7 cellular contexts compared by ENCODE assay signal in the genomic region with DNA sequence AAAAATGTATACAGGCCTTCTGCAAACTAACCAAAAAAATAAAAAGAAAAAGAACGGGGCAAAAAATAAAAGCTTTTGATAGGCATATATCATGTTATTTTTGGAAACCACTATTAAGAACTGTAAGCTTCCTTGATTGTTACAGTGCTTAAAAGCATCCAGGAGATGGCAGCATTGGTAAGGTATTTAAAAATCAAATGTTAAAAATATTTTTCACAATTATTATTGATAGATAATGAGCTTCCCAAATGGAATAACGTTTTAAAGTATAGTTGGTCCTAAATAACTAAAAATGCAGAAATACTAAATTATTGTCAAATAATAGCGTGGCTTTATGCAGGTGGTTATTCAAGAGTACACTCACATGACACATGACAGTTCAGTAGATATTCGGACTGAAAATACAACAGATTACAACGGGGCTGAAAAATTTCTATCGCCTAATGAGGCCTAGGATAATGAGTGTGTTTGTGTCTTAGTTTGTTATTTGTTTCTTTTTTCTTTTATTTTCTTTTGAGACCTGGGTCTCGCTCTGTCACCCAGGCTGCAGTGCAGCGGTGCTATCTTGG.
A peak's percentile ranks its signal among the peaks of the same experiment; 100 is the strongest.
DNase-seq lines count a peak whose midpoint lies in the region; ATAC-seq and TF ChIP-seq lines count a peak whose summit lies in the region.

No MANE protein-coding gene starts in this region.

- no peaks in the 10 kb centered on the region for H3K27me3 ChIP-seq in colonic mucosa

- no peaks in the 10 kb centered on the region for H3K4me1 ChIP-seq in colonic mucosa

- H3K4me3 ChIP-seq in colonic mucosa = no peak overlapping the region

- intact Hi-C loops in colonic mucosa (cut with DNase I) = loop anchor here (10.0 kb wide), 1 partner anchor 426 kb away; no protein-coding TSS in a partner anchor

- DNase-seq in NCI-H2081 treated with DMSO at 0.1 percent for 48 hours (lab: John Stamatoyannopoulos, UW) (peak; percentile 7), colonic mucosa (no peak), myocyte (ENCODE audit: low read depth) (peak; percentile 43), NCI-H187 (lab: John Stamatoyannopoulos, UW) (no peak), omental fat pad (ENCODE audit: low spot score) (no peak)

- no peaks in the 10 kb centered on the region for H3K9me3 ChIP-seq in colonic mucosa

- H3K27ac ChIP-seq in colonic mucosa = no peak overlapping the region

- TF ChIP-seq CTCF in GM12872 (IDR thresholded peaks at IDR 0.05; ENCODE audit: insufficient read depth, low read depth, low read length) (peak; percentile 38; the same call in 2 of the 3 replicates), colonic mucosa (IDR thresholded peaks at IDR 0.05) (peak; percentile 66), omental fat pad (IDR thresholded peaks at IDR 0.05) (no peak)

- ATAC-seq in GM18517 (IDR thresholded peaks at IDR 0.05; ENCODE audit: unreplicated experiment) (no peak), omental fat pad (ENCODE audit: low FRiP score) (no peak)

- H3K9ac ChIP-seq in colonic mucosa (ENCODE audit: low read depth in 2 of 2, low read length in 2 of 2) = no peak overlapping the region

- H3K36me3 ChIP-seq in colonic mucosa = no peaks in the 10 kb centered on the region

Comparison
In these comparisons a context has a peak if more than half of its experiments do, and no peak if none do; other contexts are left out.
1. CTCF ChIP-seq: peak in GM12872 (single experiment) and colonic mucosa (single experiment); none in omental fat pad (0 of 3).
2. DNase-seq: peak in NCI-H2081 treated with DMSO at 0.1 percent for 48 hours (single experiment) and myocyte (single experiment); none in colonic mucosa (single experiment), NCI-H187 (0 of 2) and omental fat pad (single experiment).